In genomic region chr5:94196959-94197358, GRCh38 we compare ENCODE assay signal across 28 cellular contexts.
"Had no signal": no experiment of that assay in that cellular context is flagged by ENCODE, and none has a peak within 500 bp of the region (broad histone marks: within the 10 kb centered on the region; RNA-seq: fewer than 3 reads in every experiment).

No MANE protein-coding gene starts in this region.

- H3K9me3 ChIP-seq: colonic mucosa, gastroesophageal sphincter, heart left ventricle, mucosa of descending colon, neutrophil, pancreas, stomach, thyroid gland, vagina had no signal

- H3K36me3 ChIP-seq: colonic mucosa, gastroesophageal sphincter, heart left ventricle, neutrophil, pancreas, stomach, thyroid gland, vagina had no signal

- H2AFZ ChIP-seq: hepatocyte had no signal

- H3K27me3 Mint-ChIP-seq: dendritic cell treated with granulocyte-macrophage colony-stimulating factor and Interleukin-4, amounts not matched to agents 40 ng/mL and 50 ng/mL, for 4 days had no signal

- H3K4me3 Mint-ChIP-seq: dendritic cell treated with granulocyte-macrophage colony-stimulating factor and Interleukin-4, amounts not matched to agents 40 ng/mL and 50 ng/mL, for 4 days; effector memory CD8-positive, alpha-beta T cell; mesothelial cell of epicardium; naive B cell; natural killer cell treated with Interleukin-12 subunit alpha and Interleukin-12 subunit beta and Interleukin-15 and Interleukin-18, amount 100 ng/mL, for 72 hours; neural crest cell; stimulated activated effector memory CD8-positive, alpha-beta T cell treated with anti-CD3 and anti-CD28 coated beads, Interleukin-12 subunit alpha, Interleukin-12 subunit beta, amount 100 ng/mL, for 72 hours had no signal

- H3K4me1 ChIP-seq: colonic mucosa, foreskin keratinocyte, gastroesophageal sphincter, heart left ventricle, pancreas, stomach, thyroid gland, vagina had no signal

- H3K4me1 Mint-ChIP-seq: mesothelial cell of epicardium; naive B cell; stimulated activated effector memory CD8-positive, alpha-beta T cell treated with anti-CD3 and anti-CD28 coated beads, Interleukin-12 subunit alpha, Interleukin-12 subunit beta, amount 100 ng/mL, for 72 hours had no signal

- ATAC-seq: effector memory CD8-positive, alpha-beta T cell; foreskin keratinocyte; gastroesophageal sphincter; heart left ventricle; left lobe of liver; mucosa of descending colon; natural killer cell treated with Interleukin-12 subunit alpha and Interleukin-12 subunit beta and Interleukin-15 and Interleukin-18, amount 100 ng/mL, for 72 hours; pancreas; sciatic nerve; stimulated activated effector memory CD8-positive, alpha-beta T cell treated with anti-CD3 and anti-CD28 coated beads, Interleukin-12 subunit alpha, Interleukin-12 subunit beta, amount 100 ng/mL, for 72 hours had no signal

- H3K79me2 ChIP-seq: hepatocyte had no signal

- H3K36me3 Mint-ChIP-seq: mesothelial cell of epicardium; natural killer cell treated with Interleukin-12 subunit alpha and Interleukin-12 subunit beta and Interleukin-15 and Interleukin-18, amount 100 ng/mL, for 72 hours; stimulated activated effector memory CD8-positive, alpha-beta T cell treated with anti-CD3 and anti-CD28 coated beads, Interleukin-12 subunit alpha, Interleukin-12 subunit beta, amount 100 ng/mL, for 72 hours had no signal

- H3K4me3 ChIP-seq: colonic mucosa, gastroesophageal sphincter, heart left ventricle, hepatocyte, lung, mucosa of descending colon, pancreas, stomach, thyroid gland, vagina had no signal

- H3K27ac Mint-ChIP-seq: dendritic cell treated with granulocyte-macrophage colony-stimulating factor and Interleukin-4, amounts not matched to agents 40 ng/mL and 50 ng/mL, for 4 days; effector memory CD8-positive, alpha-beta T cell; mesothelial cell of epicardium; naive B cell; natural killer cell treated with Interleukin-12 subunit alpha and Interleukin-12 subunit beta and Interleukin-15 and Interleukin-18, amount 100 ng/mL, for 72 hours; stimulated activated effector memory CD8-positive, alpha-beta T cell treated with anti-CD3 and anti-CD28 coated beads, Interleukin-12 subunit alpha, Interleukin-12 subunit beta, amount 100 ng/mL, for 72 hours had no signal

- DNase-seq: colonic mucosa; effector memory CD8-positive, alpha-beta T cell; heart left ventricle; kidney; mesenchymal stem cell; mucosa of descending colon; naive B cell; pancreas; stimulated activated CD4-positive, alpha-beta T cell treated with anti-CD3 and anti-CD28 coated beads, Interleukin-2, amount 100 ng/mL, for 24 hours; stimulated activated CD4-positive, alpha-beta T cell treated with anti-CD3 and anti-CD28 coated beads, Interleukin-4, amount 100 ng/mL, for 24 hours; stimulated activated naive CD4-positive, alpha-beta T cell treated with Interleukin-2 at 50 U/mL for 16 hours; stomach; thyroid gland; trophoblast cell had no signal

- H3K27me3 ChIP-seq: colonic mucosa, foreskin keratinocyte, gastroesophageal sphincter, heart left ventricle, hepatocyte, neutrophil, pancreas, stomach, thyroid gland, vagina had no signal

- H3K9me3 Mint-ChIP-seq: dendritic cell treated with granulocyte-macrophage colony-stimulating factor and Interleukin-4, amounts not matched to agents 40 ng/mL and 50 ng/mL, for 4 days; effector memory CD8-positive, alpha-beta T cell; naive B cell; natural killer cell treated with Interleukin-12 subunit alpha and Interleukin-12 subunit beta and Interleukin-15 and Interleukin-18, amount 100 ng/mL, for 72 hours; stimulated activated effector memory CD8-positive, alpha-beta T cell treated with anti-CD3 and anti-CD28 coated beads, Interleukin-12 subunit alpha, Interleukin-12 subunit beta, amount 100 ng/mL, for 72 hours had no signal

- H3K27ac ChIP-seq: colonic mucosa, foreskin keratinocyte, gastroesophageal sphincter, heart left ventricle, hepatocyte, neutrophil, pancreas, stomach, thyroid gland, vagina had no signal

- H3K4me2 ChIP-seq: hepatocyte had no signal

- FAIRE-seq: endometrium, kidney, pancreas had no signal
